In the genomic region with DNA sequence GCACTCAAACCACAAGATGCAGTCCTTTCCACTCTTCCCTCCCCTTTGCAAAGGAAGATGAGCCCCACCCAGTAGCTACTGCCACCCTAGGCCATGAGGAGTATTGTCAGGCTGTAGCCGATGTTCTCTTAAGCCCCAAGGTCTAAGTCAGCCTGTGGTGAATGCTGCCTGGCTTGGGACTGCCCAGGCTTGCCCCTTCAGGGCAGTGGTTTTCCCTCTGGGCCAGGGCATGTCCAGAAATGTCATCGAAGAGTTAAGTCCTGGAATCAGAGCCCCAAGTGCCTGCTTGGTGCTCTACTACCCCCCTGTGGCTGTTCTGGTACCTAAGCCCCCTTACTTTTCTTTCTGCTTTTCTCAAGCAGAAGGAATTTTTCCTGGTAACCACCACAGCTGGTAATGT, we compare ENCODE assay signal across 8 cellular contexts. TPM values are rescaled to one million over a fixed set of nuclear protein-coding genes. Genes with fewer than 3 reads are reported as not detected.
DNase-seq lines count a peak whose midpoint lies in the region; ATAC-seq and TF ChIP-seq lines count a peak whose summit lies in the region.

No MANE protein-coding gene starts in this region.

- TF ChIP-seq CTCF in fibroblast of lung (conservative IDR thresholded peaks at IDR 0.05 in 1 of 2, IDR thresholded peaks at IDR 0.05 in 1 of 2; ENCODE audit: low read depth in 1 of 2, low read length in 2 of 2), result peak; percentile 54 to 60

- H3K27ac Mint-ChIP-seq in activated CD8-positive, alpha-beta memory T cell treated with anti-CD3 and anti-CD28 coated beads, Interleukin-2, amount 10 ng/mL, durations not matched to agents 7 days and 5 days, result peak overlapping the region; percentile 24

- peak; percentile 50 for DNase-seq in activated CD8-positive, alpha-beta memory T cell treated with anti-CD3 and anti-CD28 coated beads, Interleukin-2, amount 10 ng/mL, durations not matched to agents 7 days and 5 days
- DNase-seq in activated CD8-positive, alpha-beta memory T cell treated with anti-CD3 and anti-CD28 coated beads, Interleukin-2, amount 50 U/mL, for 48 hours, result no peak
- peak; percentile 54 for DNase-seq in OCI-M1 (lab: John Stamatoyannopoulos, UW)
- peak; percentile 52 to 82 for DNase-seq in fibroblast of lung (ENCODE audit: low read depth in 2 of 2)
- DNase-seq in NCI-H2171 (lab: John Stamatoyannopoulos, UW), result no peak
- DNase-seq in inferior parietal cortex (ENCODE audit: extremely low spot score), result no peak
- DNase-seq in SKM-1 (lab: John Stamatoyannopoulos, UW; ENCODE audit: unreplicated experiment), result no peak

- no peaks in the 10 kb centered on the region for H3K9me3 Mint-ChIP-seq in activated CD8-positive, alpha-beta memory T cell treated with anti-CD3 and anti-CD28 coated beads, Interleukin-2, amount 10 ng/mL, durations not matched to agents 7 days and 5 days (ENCODE audit: low read depth)

- H3K4me1 ChIP-seq in fibroblast of lung (ENCODE audit: control insufficient read depth, extremely low read depth, insufficient read depth, low read length), result no peaks in the 10 kb centered on the region

- peaks cover 12% of the 10 kb centered on the region for H3K4me1 Mint-ChIP-seq in activated CD8-positive, alpha-beta memory T cell treated with anti-CD3 and anti-CD28 coated beads, Interleukin-2, amount 10 ng/mL, durations not matched to agents 7 days and 5 days

- H3K36me3 ChIP-seq in fibroblast of lung (ENCODE audit: control insufficient read depth, insufficient read depth, low read length), result no peaks in the 10 kb centered on the region

- no peaks in the 10 kb centered on the region for H3K27me3 ChIP-seq in fibroblast of lung (ENCODE audit: control insufficient read depth, insufficient read depth, low read length)

- H4K20me1 ChIP-seq in fibroblast of lung (ENCODE audit: control insufficient read depth, extremely low read depth, insufficient read depth, low read length), result no peaks in the 10 kb centered on the region

- no peak overlapping the region for H3K9ac ChIP-seq in fibroblast of lung (ENCODE audit: insufficient read depth, low read length)

- H3K4me2 ChIP-seq in fibroblast of lung (ENCODE audit: extremely low read depth, insufficient read depth, low read length), result no peak overlapping the region

- H2AFZ ChIP-seq in fibroblast of lung (ENCODE audit: low read length), result peak overlapping the region; percentile 48

- no peaks in the 10 kb centered on the region for H3K9me3 ChIP-seq in fibroblast of lung (ENCODE audit: control insufficient read depth, insufficient read depth, low read depth, low read length)

- ATAC-seq in activated CD8-positive, alpha-beta memory T cell treated with anti-CD3 and anti-CD28 coated beads, Interleukin-2, amount 10 ng/mL, durations not matched to agents 7 days and 5 days, result peak; percentile 80
- ATAC-seq in HG02571 (IDR thresholded peaks at IDR 0.05; ENCODE audit: unreplicated experiment), result peak; percentile 70

- peaks cover 5% of the 10 kb centered on the region for H3K27me3 Mint-ChIP-seq in activated CD8-positive, alpha-beta memory T cell treated with anti-CD3 and anti-CD28 coated beads, Interleukin-2, amount 10 ng/mL, durations not matched to agents 7 days and 5 days

- H3K27ac ChIP-seq in fibroblast of lung (ENCODE audit: insufficient read depth, low read length), result no peak overlapping the region

- H3K4me3 Mint-ChIP-seq in activated CD8-positive, alpha-beta memory T cell treated with anti-CD3 and anti-CD28 coated beads, Interleukin-2, amount 10 ng/mL, durations not matched to agents 7 days and 5 days, result no peak overlapping the region

- H3K36me3 Mint-ChIP-seq in activated CD8-positive, alpha-beta memory T cell treated with anti-CD3 and anti-CD28 coated beads, Interleukin-2, amount 10 ng/mL, durations not matched to agents 7 days and 5 days, result no peaks in the 10 kb centered on the region

- no peaks in the 10 kb centered on the region for H3K79me2 ChIP-seq in fibroblast of lung (ENCODE audit: control insufficient read depth, insufficient read depth, low read length)

- CTCF ChIA-PET in activated CD8-positive, alpha-beta memory T cell treated with anti-CD3 and anti-CD28 coated beads, Interleukin-2, amount 10 ng/mL, durations not matched to agents 7 days and 5 days (lab: Charles Lee), result interaction anchor here (0.6 to 2.9 kb wide), 11 partner anchors 9 to 499 kb away, joined by 3 to 11 read pairs (median 5); partner anchors contain the start of genes ATP7A, COX7B and PGK1

- H3K4me3 ChIP-seq in fibroblast of lung (replicated peaks in 1 of 4; ENCODE audit: control extremely low read depth in 1 of 4, insufficient read depth in 1 of 4, low read depth in 3 of 4, low read length in 4 of 4), result no peak overlapping the region

RNA-seq across cellular contexts. Expression of gene PGK1, which starts 11.8 kb away (rescaled TPM):
- total RNA-seq in activated CD8-positive, alpha-beta memory T cell treated with anti-CD3 and anti-CD28 coated beads, Interleukin-2, amount 10 ng/mL, durations not matched to agents 7 days and 5 days, result 100 to 1,000 TPM; 782 to 877 TPM
- 134 and 141 TPM in 2 replicates for total RNA-seq in fibroblast of lung
- polyA plus RNA-seq in fibroblast of lung, result 378 and 636 TPM in 2 replicates
- polyA plus RNA-seq in fibroblast of lung (2012), result 326 and 513 TPM in 2 replicates
- 353 and 405 TPM in 2 replicates for polyA minus RNA-seq in fibroblast of lung (ENCODE audit: low replicate concordance)

RNA-seq across cellular contexts. Expression of gene TAF9B, which starts 47.2 kb away (rescaled TPM):
- total RNA-seq in activated CD8-positive, alpha-beta memory T cell treated with anti-CD3 and anti-CD28 coated beads, Interleukin-2, amount 10 ng/mL, durations not matched to agents 7 days and 5 days, result 10 to 100 TPM; 10.0 to 18.5 TPM
- total RNA-seq in fibroblast of lung, result 21.1 and 29.1 TPM in 2 replicates
- 31.7 and 71.2 TPM in 2 replicates for polyA plus RNA-seq in fibroblast of lung
- polyA plus RNA-seq in fibroblast of lung (2012), result 14.4 and 26.4 TPM in 2 replicates
- polyA minus RNA-seq in fibroblast of lung (ENCODE audit: low replicate concordance), result 2.4 and 13.9 TPM in 2 replicates

Comparison
In these comparisons a context has a peak if more than half of its experiments do, and no peak if none do; other contexts are left out.
1. DNase-seq: peak in activated CD8-positive, alpha-beta memory T cell treated with anti-CD3 and anti-CD28 coated beads, Interleukin-2, amount 10 ng/mL, durations not matched to agents 7 days and 5 days (single experiment), OCI-M1 (single experiment) and fibroblast of lung (2 of 2); none in activated CD8-positive, alpha-beta memory T cell treated with anti-CD3 and anti-CD28 coated beads, Interleukin-2, amount 50 U/mL, for 48 hours (single experiment), NCI-H2171 (single experiment), inferior parietal cortex (single experiment) and SKM-1 (single experiment).